Comparison of ENCODE assay signal across 18 cellular contexts in genomic region chr13:95128045-95128643, GRCh38.
DNase-seq lines count a peak whose midpoint lies in the region; ATAC-seq, FAIRE-seq and TF ChIP-seq lines count a peak whose summit lies in the region.
"Had no signal": no experiment of that assay in that cellular context is flagged by ENCODE, and none has a peak within 500 bp of the region (broad histone marks: within the 10 kb centered on the region; RNA-seq: fewer than 3 reads in every experiment).

No MANE protein-coding gene starts in this region.

- H4K5ac ChIP-seq in mesendoderm (ENCODE audit: low read length): no peak overlapping the region

- H3K4me3 ChIP-seq in HepG2 (replicated peaks in 1 of 3; ENCODE audit: insufficient read depth in 1 of 3, low read depth in 2 of 3, low read length in 3 of 3) (no peak overlapping the region), mesendoderm (ENCODE audit: low read length) (no peak overlapping the region)
- H3K4me3 ChIP-seq in CD4-positive, alpha-beta memory T cell (ENCODE audit: low read length in 2 of 2): no peak overlapping the region
- H3K4me3 ChIP-seq: cardiac muscle cell had no signal

- H2BK120ac ChIP-seq in mesendoderm (ENCODE audit: low read depth, low read length): no peak overlapping the region

- CTCF ChIA-PET in Calu3 (lab: Charles Lee) (no interaction called here), HepG2 (lab: Yijun Ruan, JAX; ENCODE audit: low intra/inter-chr PET ratio, low total read pairs) (no interaction called here)
- CTCF ChIA-PET in CD4-positive, alpha-beta memory T cell (lab: Charles Lee; ENCODE audit: partially characterized antibody): interaction anchor here (1.7 kb wide), 1 partner anchor 61 kb away, joined by 7 read pairs; no protein-coding TSS in a partner anchor

- H4K8ac ChIP-seq in mesendoderm (ENCODE audit: low read depth, low read length): no peak overlapping the region

- peaks cover 2% of the 10 kb centered on the region for H3K9me3 Mint-ChIP-seq in Calu3 (ENCODE audit: low read depth, unreplicated experiment)
- peaks cover 0 to 5% (median 0%) of the 10 kb centered on the region in 8 donors for H3K9me3 Mint-ChIP-seq in CD4-positive, alpha-beta memory T cell
- H3K9me3 Mint-ChIP-seq: CD14-positive monocyte; natural killer cell treated with Interleukin-12 subunit alpha and Interleukin-12 subunit beta and Interleukin-15 and Interleukin-18, amount 100 ng/mL, for 72 hours had no signal

- peak overlapping the region; percentile 60 for H3K27ac Mint-ChIP-seq in Calu3 (ENCODE audit: unreplicated experiment)
- H3K27ac Mint-ChIP-seq in CD4-positive, alpha-beta memory T cell: peak overlapping the region in 1 of 7 donors; percentile 70
- H3K27ac Mint-ChIP-seq: natural killer cell treated with Interleukin-12 subunit alpha and Interleukin-12 subunit beta and Interleukin-15 and Interleukin-18, amount 100 ng/mL, for 72 hours had no signal

- H3K4me2 ChIP-seq in HepG2 (ENCODE audit: low read depth, low read length) (no peak overlapping the region), mesendoderm (ENCODE audit: low read length) (no peak overlapping the region)

- H3K56ac ChIP-seq in mesendoderm (ENCODE audit: low read length): no peak overlapping the region

- H3K79me2 ChIP-seq in HepG2 (ENCODE audit: insufficient read depth, low read length) (no peaks in the 10 kb centered on the region), mesendoderm (ENCODE audit: control insufficient read depth, insufficient read depth, low read length) (no peaks in the 10 kb centered on the region)

- POLR2A ChIA-PET in HepG2 (lab: Yijun Ruan, JAX): no interaction called here
- POLR2A ChIA-PET in CD4-positive, alpha-beta memory T cell (lab: Charles Lee; ENCODE audit: partially characterized antibody): no interaction called here

- H3K27ac ChIP-seq in HepG2 (ENCODE audit: extremely low read length, insufficient read depth, low read length): no peak overlapping the region
- H3K27ac ChIP-seq in CD4-positive, alpha-beta memory T cell (ENCODE audit: low read depth, low read length): no peak overlapping the region
- no peak overlapping the region for H3K27ac ChIP-seq in mesendoderm (ENCODE audit: low read depth, low read length)
- H3K27ac ChIP-seq: cardiac muscle cell had no signal

- FAIRE-seq in HepG2 (lab: Jason Lieb, UNC): no peak
- FAIRE-seq in GM12891 (lab: Jason Lieb, UNC): no peak
- FAIRE-seq: H1, TTC549 had no signal

- BruUV-seq in Calu3 (replicated peaks; lab: Mats Ljungman, UMichigan): no TSS peak
- BruUV-seq in HepG2 (replicated peaks; lab: Mats Ljungman, UMichigan): no TSS peak

- intact Hi-C loops in Calu3 (cut with micrococcal nuclease; ENCODE audit: unreplicated experiment) (loop anchor here (2.0 kb wide), 1 partner anchor 13 kb away; no protein-coding TSS in a partner anchor), HepG2 (cut with micrococcal nuclease; ENCODE audit: unreplicated experiment) (no loop called here)
- intact Hi-C loops in CD4-positive, alpha-beta memory T cell (cut with micrococcal nuclease): no loop called here

- H3K4me1 Mint-ChIP-seq in Calu3 (ENCODE audit: low read depth, unreplicated experiment): peaks cover 18% of the 10 kb centered on the region
- peaks cover 0 to 4% (median under 1%) of the 10 kb centered on the region in 4 donors for H3K4me1 Mint-ChIP-seq in CD4-positive, alpha-beta memory T cell
- H3K4me1 Mint-ChIP-seq: CD14-positive monocyte had no signal

- in situ Hi-C loops in HepG2 (cut with HindIII; ENCODE audit: extremely low pct_ligation_motif_present, low pct_unique_long_range_greater_than_20kb): no loop called here

- peak overlapping the region; percentile 38 for H3K4me3 Mint-ChIP-seq in Calu3 (ENCODE audit: low read depth, unreplicated experiment)
- no peak overlapping the region for H3K4me3 Mint-ChIP-seq in CD4-positive, alpha-beta memory T cell
- H3K4me3 Mint-ChIP-seq: CD14-positive monocyte; natural killer cell treated with Interleukin-12 subunit alpha and Interleukin-12 subunit beta and Interleukin-15 and Interleukin-18, amount 100 ng/mL, for 72 hours had no signal

- 56% methylated on average over 3 of the region's 3 CpGs for WGBS in HepG2 (ENCODE audit: low lambda C conversion rate)
- WGBS in mesendoderm (ENCODE audit: extremely low coverage, insufficient coverage, low lambda C conversion rate): no CpG with 5 or more reads among the region's 3 CpGs

- TF ChIP-seq POLR2A in HepG2 (IDR thresholded peaks at IDR 0.05; ENCODE audit: insufficient read depth in 1 of 2, low read depth in 2 of 2, low read length in 2 of 2): no peak
- TF ChIP-seq POLR2A in GM12891 (IDR thresholded peaks at IDR 0.05; ENCODE audit: low read depth, low read length): no peak

- H3K27me3 ChIP-seq in HepG2 (ENCODE audit: control insufficient read depth in 1 of 2, insufficient read depth in 2 of 2, low read length in 2 of 2) (no peaks in the 10 kb centered on the region), mesendoderm (ENCODE audit: insufficient read depth, low read length, poor library complexity) (no peaks in the 10 kb centered on the region)
- H3K27me3 ChIP-seq in CD4-positive, alpha-beta memory T cell (ENCODE audit: insufficient read depth, low read length): no peaks in the 10 kb centered on the region
- H3K27me3 ChIP-seq: cardiac muscle cell had no signal

- H3K4ac ChIP-seq in mesendoderm (ENCODE audit: low read depth, low read length): no peak overlapping the region

- H3K18ac ChIP-seq in mesendoderm (ENCODE audit: low read length): no peak overlapping the region

- H3K79me1 ChIP-seq in mesendoderm (ENCODE audit: low read length): no peaks in the 10 kb centered on the region

- peaks cover 33% of the 10 kb centered on the region for H3K4me1 ChIP-seq in HepG2 (ENCODE audit: insufficient read depth, low read length)
- no peaks in the 10 kb centered on the region for H3K4me1 ChIP-seq in CD4-positive, alpha-beta memory T cell (ENCODE audit: insufficient read depth, low read length)
- H3K4me1 ChIP-seq in mesendoderm (ENCODE audit: control insufficient read depth, low read depth, low read length): no peaks in the 10 kb centered on the region

- no peak for TF ChIP-seq EP300 in HepG2 (IDR thresholded peaks at IDR 0.05; ENCODE audit: low read depth in 2 of 2, low read length in 2 of 2)
- no peak for TF ChIP-seq EP300 in HepG2 (CRISPR knock-in tag; IDR thresholded peaks at IDR 0.05; ENCODE audit: borderline replicate concordance)

- peaks cover 5% of the 10 kb centered on the region for H3K36me3 Mint-ChIP-seq in Calu3 (ENCODE audit: insufficient read depth, unreplicated experiment)
- peaks cover 5 to 24% of the 10 kb centered on the region in 2 donors for H3K36me3 Mint-ChIP-seq in CD4-positive, alpha-beta memory T cell
- H3K36me3 Mint-ChIP-seq: CD14-positive monocyte; natural killer cell treated with Interleukin-12 subunit alpha and Interleukin-12 subunit beta and Interleukin-15 and Interleukin-18, amount 100 ng/mL, for 72 hours had no signal

- H3K27me3 Mint-ChIP-seq in Calu3 (ENCODE audit: unreplicated experiment): no peaks in the 10 kb centered on the region
- H3K27me3 Mint-ChIP-seq in CD4-positive, alpha-beta memory T cell: no peaks in the 10 kb centered on the region
- H3K27me3 Mint-ChIP-seq: natural killer cell treated with Interleukin-12 subunit alpha and Interleukin-12 subunit beta and Interleukin-15 and Interleukin-18, amount 100 ng/mL, for 72 hours had no signal

- no peaks in the 10 kb centered on the region for H4K20me1 ChIP-seq in HepG2 (ENCODE audit: insufficient read depth, low read length)

- ATAC-seq in HepG2: no peak
- ATAC-seq: left lobe of liver; natural killer cell treated with Interleukin-12 subunit alpha and Interleukin-12 subunit beta and Interleukin-15 and Interleukin-18, amount 100 ng/mL, for 72 hours had no signal

- H2AFZ ChIP-seq in HepG2 (ENCODE audit: low read length): no peak overlapping the region

- no peak overlapping the region for H3K23ac ChIP-seq in mesendoderm (ENCODE audit: low read length)

- H3K9me3 ChIP-seq in HepG2 (ENCODE audit: low read length): no peaks in the 10 kb centered on the region
- H3K9me3 ChIP-seq in CD4-positive, alpha-beta memory T cell (ENCODE audit: control insufficient read depth in 1 of 2, low read length in 2 of 2): no peaks in the 10 kb centered on the region

- H3K9ac ChIP-seq in HepG2 (ENCODE audit: insufficient read depth, low read depth, low read length): no peak overlapping the region
- no peak overlapping the region for H3K9ac ChIP-seq in mesendoderm (ENCODE audit: low read length)

- H2BK5ac ChIP-seq in mesendoderm (ENCODE audit: low read length): no peak overlapping the region

- no peak for DNase-seq in Calu3
- DNase-seq in NCI-H146 treated with DMSO at 0.1 percent for 48 hours (lab: John Stamatoyannopoulos, UW; ENCODE audit: unreplicated experiment): peak; percentile 100
- DNase-seq in SHP77 (lab: John Stamatoyannopoulos, UW): peak; percentile 81 to 91
- DNase-seq in HepG2 (ENCODE audit: low spot score): peak; percentile 12
- no peak for DNase-seq in NCI-H526 (lab: John Stamatoyannopoulos, UW)
- DNase-seq in CD4-positive, alpha-beta memory T cell: no peak
- DNase-seq in mesendoderm: no peak
- DNase-seq in GM12891 (ENCODE audit: insufficient read length, low spot score): no peak
- DNase-seq: activated CD8-positive, alpha-beta memory T cell treated with anti-CD3 and anti-CD28 coated beads for 24 hours; activated gamma-delta T cell treated with Interleukin-2 at 50 U/mL for 16 hours; NCI-H526 treated with DMSO at 0.1 percent for 48 hours; stimulated activated naive CD4-positive, alpha-beta T cell treated with Interleukin-2 at 50 U/mL for 16 hours had no signal

- TF ChIP-seq RAD21 in HepG2 (CRISPR knock-in tag; IDR thresholded peaks at IDR 0.05): no peak

- H2BK15ac ChIP-seq in mesendoderm (replicated peaks; ENCODE audit: low read depth): no peak overlapping the region

- TF ChIP-seq CTCF in Calu3 (IDR thresholded peaks at IDR 0.05; ENCODE audit: unreplicated experiment): no peak
- TF ChIP-seq CTCF in HepG2 (CRISPR knock-in tag; IDR thresholded peaks at IDR 0.05): no peak

- H3K36me3 ChIP-seq in HepG2 (replicated peaks in 1 of 2; ENCODE audit: control insufficient read depth in 1 of 2, insufficient read depth in 2 of 2, low read length in 2 of 2) (no peaks in the 10 kb centered on the region), mesendoderm (ENCODE audit: control insufficient read depth, insufficient read depth, low read length) (no peaks in the 10 kb centered on the region)
- no peaks in the 10 kb centered on the region for H3K36me3 ChIP-seq in CD4-positive, alpha-beta memory T cell (ENCODE audit: insufficient read depth, low read length)
- H3K36me3 ChIP-seq: cardiac muscle cell had no signal

- no peak overlapping the region for H2AK5ac ChIP-seq in mesendoderm (ENCODE audit: low read length)

TF ChIP-seq in HepG2, 621 proteins besides CTCF, POLR2A, EP300 and RAD21 (continues in another document):
- TF ChIP-seq ZBTB20 (CRISPR knock-in tag; IDR thresholded peaks at IDR 0.05; ENCODE audit: borderline replicate concordance, low read depth): no peak

TF ChIP-seq in GM12891, 5 proteins besides CTCF, POLR2A, EP300 and RAD21:
- TF ChIP-seq POU2F2 (IDR thresholded peaks at IDR 0.05; ENCODE audit: low read depth, low read length) (no peak), TAF1 (IDR thresholded peaks at IDR 0.05; ENCODE audit: low read depth, low read length) (no peak), PAX5 (IDR thresholded peaks at IDR 0.05; ENCODE audit: insufficient read depth, low read length, severe bottlenecking) (no peak), POLR2AphosphoS5 (IDR thresholded peaks at IDR 0.05; ENCODE audit: low read depth, low read length) (no peak), SPI1 (IDR thresholded peaks at IDR 0.05; ENCODE audit: low read depth, low read length) (no peak)

Comparison
In these comparisons a context has a peak if more than half of its experiments do, and no peak if none do; other contexts are left out.
1. DNase-seq: peak in NCI-H146 treated with DMSO at 0.1 percent for 48 hours (single experiment), SHP77 (2 of 2) and HepG2 (single experiment); none in Calu3 (single experiment), NCI-H526 (0 of 2), CD4-positive, alpha-beta memory T cell (0 of 5), mesendoderm (single experiment) and GM12891 (single experiment).